Comparison of ENCODE assay signal across 1 cellular context in genomic region chr11:126501641-126502040, GRCh38.
TF ChIP-seq lines count a peak whose summit lies in the region.

No MANE protein-coding gene starts in this region.

TF ChIP-seq in H1, 55 proteins besides CTCF, POLR2A, EP300 and RAD21 (continued from another document):
- TF ChIP-seq SIRT6 (IDR thresholded peaks at IDR 0.05; ENCODE audit: low read length) (no peak), POLR2AphosphoS5 (IDR thresholded peaks at IDR 0.05; ENCODE audit: low read depth, low read length) (no peak), EGR1 (IDR thresholded peaks at IDR 0.05; ENCODE audit: borderline replicate concordance, low read depth, low read length) (no peak), TAF7 (optimal IDR thresholded peaks at IDR 0.05; ENCODE audit: borderline replicate concordance, low read depth, low read length) (no peak), ASH2L (IDR thresholded peaks at IDR 0.05; ENCODE audit: low read length) (no peak), SAP30 (IDR thresholded peaks at IDR 0.05; ENCODE audit: insufficient read depth, insufficient replicate concordance, low read length) (no peak), SIX5 (IDR thresholded peaks at IDR 0.05; ENCODE audit: low read depth, low read length) (no peak), JUN (IDR thresholded peaks at IDR 0.05; ENCODE audit: low read depth, low read length) (no peak), BRCA1 (IDR thresholded peaks at IDR 0.05; ENCODE audit: low read depth, low read length) (no peak), KDM4A (IDR thresholded peaks at IDR 0.05; ENCODE audit: low read depth, low read length, severe bottlenecking) (no peak)
